9 cellular contexts compared by ENCODE assay signal in the genomic region with DNA sequence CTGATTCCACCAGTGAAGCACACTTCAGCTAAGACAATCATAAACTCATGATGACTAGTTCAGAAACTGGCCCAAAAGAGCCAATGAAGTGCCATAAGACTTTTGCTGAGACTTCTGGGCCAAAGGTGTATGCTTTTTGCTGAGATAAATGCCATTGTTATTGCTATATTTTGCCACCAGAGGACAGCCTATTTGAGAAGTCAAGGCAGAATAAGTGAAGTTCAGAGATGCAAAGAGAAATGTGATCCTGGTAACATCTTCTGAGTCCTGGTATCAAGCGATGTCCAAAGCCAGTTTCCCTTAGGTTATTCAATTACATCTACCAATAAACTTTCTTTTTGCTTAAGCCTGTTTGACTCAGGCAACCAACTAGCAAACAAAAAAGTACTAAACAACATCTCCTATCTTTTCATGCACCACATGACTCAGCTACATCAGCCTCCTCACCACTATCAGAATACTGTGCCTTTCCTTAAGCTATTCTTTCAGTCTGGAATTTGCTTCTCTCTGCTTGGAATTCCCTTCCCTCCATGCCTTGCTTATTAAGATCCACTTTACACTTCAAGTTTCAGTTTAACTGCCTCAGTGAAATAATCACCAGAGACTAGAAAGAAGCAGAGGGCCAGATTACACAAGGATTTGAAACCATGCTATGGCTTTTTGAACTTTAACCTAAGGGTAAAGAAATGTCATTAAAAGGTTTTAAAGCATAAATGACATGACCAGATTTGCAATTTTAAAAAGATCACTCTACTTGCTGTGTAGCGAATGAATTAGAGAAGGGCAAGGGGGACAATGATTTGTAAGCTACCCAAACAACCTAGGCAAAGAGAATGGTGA. TPM values are rescaled to one million over a fixed set of nuclear protein-coding genes. Genes with fewer than 3 reads are reported as not detected.
A peak's percentile ranks its signal among the peaks of the same experiment; 100 is the strongest.
DNase-seq lines count a peak whose midpoint lies in the region; ATAC-seq lines count a peak whose summit lies in the region.
"Had no signal": no experiment of that assay in that cellular context is flagged by ENCODE, and none has a peak within 500 bp of the region (broad histone marks: within the 10 kb centered on the region; RNA-seq: fewer than 3 reads in every experiment).

No MANE protein-coding gene starts in this region.

- no peaks in the 10 kb centered on the region for H3K4me1 ChIP-seq in trophoblast cell (ENCODE audit: control insufficient read depth in 1 of 2, insufficient read depth in 2 of 2, low read length in 2 of 2)
- H3K4me1 ChIP-seq: BLaER1 had no signal

- no peaks in the 10 kb centered on the region for H3K9me3 ChIP-seq in trophoblast cell (ENCODE audit: insufficient read depth, low read depth, low read length)

- no CpG with 5 or more reads among the region's 2 CpGs for WGBS in trophoblast cell (ENCODE audit: extremely low coverage, insufficient coverage, insufficient read length)

- no peak overlapping the region for H3K4me2 ChIP-seq in trophoblast cell (ENCODE audit: low read length)
- H3K4me2 ChIP-seq: BLaER1 had no signal

- no peak overlapping the region for H3K9ac ChIP-seq in trophoblast cell (ENCODE audit: low read length)
- H3K9ac ChIP-seq: BLaER1 had no signal

- no peak overlapping the region for H2BK12ac ChIP-seq in trophoblast cell (ENCODE audit: low read length)

- no peak overlapping the region for H2AFZ ChIP-seq in trophoblast cell (ENCODE audit: insufficient read depth, low read length, poor library complexity)

- no peak overlapping the region for H4K91ac ChIP-seq in trophoblast cell (ENCODE audit: low read depth, low read length)

- no peak for ATAC-seq in GM21381 (IDR thresholded peaks at IDR 0.05; ENCODE audit: unreplicated experiment)
- no peak for ATAC-seq in HG02759 (IDR thresholded peaks at IDR 0.05; ENCODE audit: unreplicated experiment)

- no peak overlapping the region for H3K14ac ChIP-seq in trophoblast cell (ENCODE audit: low read length)

- no peak overlapping the region for H4K8ac ChIP-seq in trophoblast cell (ENCODE audit: low read depth, low read length)

- H4K12ac ChIP-seq in trophoblast cell (ENCODE audit: low read depth, low read length): no peak overlapping the region

- peak; percentile 19 for DNase-seq in DMS153 (lab: John Stamatoyannopoulos, UW)
- no peak for DNase-seq in DMS153 treated with DMSO at 0.1 percent for 48 hours (lab: John Stamatoyannopoulos, UW; ENCODE audit: unreplicated experiment)
- peak; percentile 44 for DNase-seq in LHCN-M2 (ENCODE audit: low read depth)
- peak; percentile 19 for DNase-seq in dedifferentiated amniotic fluid mesenchymal stem cell (ENCODE audit: extremely low spot score)
- peak; percentile 15 to 57 for DNase-seq in trophoblast cell
- no peak for DNase-seq in stimulated activated CD4-positive, alpha-beta T cell treated with anti-CD3 and anti-CD28 coated beads, Interleukin-4, amount 100 ng/mL, for 1 hour

- H3K27ac ChIP-seq in trophoblast cell (ENCODE audit: low read depth, low read length): no peak overlapping the region
- H3K27ac ChIP-seq: BLaER1 had no signal

- no peak overlapping the region for H3K23ac ChIP-seq in trophoblast cell (ENCODE audit: low read length)

- H3K4ac ChIP-seq in trophoblast cell (ENCODE audit: low read depth, low read length): no peak overlapping the region

- no peak overlapping the region for H3K18ac ChIP-seq in trophoblast cell (ENCODE audit: low read length)

- H3K79me1 ChIP-seq in trophoblast cell (ENCODE audit: low read length): no peaks in the 10 kb centered on the region

- no peak overlapping the region for H3K4me3 ChIP-seq in trophoblast cell (ENCODE audit: low read depth, low read length)
- H3K4me3 ChIP-seq: BLaER1 had no signal

- H3K36me3 ChIP-seq in trophoblast cell (ENCODE audit: control insufficient read depth in 1 of 2, insufficient read depth in 2 of 2, low read length in 2 of 2): no peaks in the 10 kb centered on the region
- H3K36me3 ChIP-seq: BLaER1 had no signal

- H3K79me2 ChIP-seq in trophoblast cell (ENCODE audit: control insufficient read depth, insufficient read depth, low read length, poor library complexity): no peaks in the 10 kb centered on the region

- no peak overlapping the region for H2AK5ac ChIP-seq in trophoblast cell (ENCODE audit: low read length)

- no peak overlapping the region for H2BK5ac ChIP-seq in trophoblast cell (ENCODE audit: low read depth, low read length, poor library complexity)

- no peaks in the 10 kb centered on the region for H3K27me3 ChIP-seq in trophoblast cell (ENCODE audit: insufficient read depth, low read length)
- H3K27me3 ChIP-seq: BLaER1 had no signal

- H2BK120ac ChIP-seq in trophoblast cell (ENCODE audit: insufficient read depth, low read length, poor library complexity): no peak overlapping the region

RNA-seq across cellular contexts. Expression of gene CRY1, which starts 14.0 kb away (rescaled TPM):
- total RNA-seq in LHCN-M2 (2014; rRNA removed): 16.4 and 20.0 TPM in 2 replicates
- 7.6 TPM for polyA plus RNA-seq in LHCN-M2 (2012)
- polyA plus RNA-seq in trophoblast cell (2013): 14.8 and 16.0 TPM in 2 replicates

Comparison
In these comparisons a context has a peak if more than half of its experiments do, and no peak if none do; other contexts are left out.
1. DNase-seq: peak in DMS153 (single experiment), LHCN-M2 (single experiment), dedifferentiated amniotic fluid mesenchymal stem cell (single experiment) and trophoblast cell (2 of 2); none in DMS153 treated with DMSO at 0.1 percent for 48 hours (single experiment) and stimulated activated CD4-positive, alpha-beta T cell treated with anti-CD3 and anti-CD28 coated beads, Interleukin-4, amount 100 ng/mL, for 1 hour (single experiment).